Comparison of ENCODE assay signal across 9 cellular contexts in genomic region chr13:42270857-42271215, GRCh38. TPM values are rescaled to one million over a fixed set of nuclear protein-coding genes. Genes with fewer than 3 reads are reported as not detected.
A peak's percentile ranks its signal among the peaks of the same experiment; 100 is the strongest.
DNase-seq lines count a peak whose midpoint lies in the region; ATAC-seq and TF ChIP-seq lines count a peak whose summit lies in the region.
"Had no signal": no experiment of that assay in that cellular context is flagged by ENCODE, and none has a peak within 500 bp of the region (broad histone marks: within the 10 kb centered on the region; RNA-seq: fewer than 3 reads in every experiment).

No MANE protein-coding gene starts in this region.

- H3K36me3 Mint-ChIP-seq in central memory CD8-positive, alpha-beta T cell (ENCODE audit: insufficient read depth), result peaks cover 19% of the 10 kb centered on the region
- peaks cover 0 to 5% of the 10 kb centered on the region in 2 donors for H3K36me3 Mint-ChIP-seq in naive B cell

- peaks cover 50% of the 10 kb centered on the region for H3K4me1 Mint-ChIP-seq in central memory CD8-positive, alpha-beta T cell
- peaks cover 37 to 51% (median 49%) of the 10 kb centered on the region in 3 donors for H3K4me1 Mint-ChIP-seq in naive B cell

- peak overlapping the region; percentile 72 for H3K4me3 ChIP-seq in AG04450 (ENCODE audit: low read depth, low read length)
- H3K4me3 ChIP-seq in HUES6 (ENCODE audit: low read depth, low read length), result peak overlapping the region; percentile 95

- H3K4me3 Mint-ChIP-seq in central memory CD8-positive, alpha-beta T cell, result peak overlapping the region; percentile 94
- H3K4me3 Mint-ChIP-seq in naive B cell, result peak overlapping the region; percentile 52 to 99 (median 95)

- peak overlapping the region; percentile 77 for H3K9ac ChIP-seq in HUES6 (ENCODE audit: low read length)

- DNase-seq in AG04450 (ENCODE audit: low read depth, low spot score) (no peak), naive B cell (no peak), SK-N-DZ (ENCODE audit: low spot score) (no peak), NCI-H69 (lab: John Stamatoyannopoulos, UW) (no peak)
- DNase-seq in central memory CD8-positive, alpha-beta T cell (ENCODE audit: low spot score in 2 of 2), result no peak
- DNase-seq: activated CD8-positive, alpha-beta memory T cell treated with anti-CD3 and anti-CD28 coated beads, Interleukin-2, amount 50 U/mL, for 4 hours had no signal

- no peaks in the 10 kb centered on the region for H3K36me3 ChIP-seq in HUES6 (ENCODE audit: control insufficient read depth, insufficient read depth, low read length)

- H3K27me3 Mint-ChIP-seq in central memory CD8-positive, alpha-beta T cell, result no peaks in the 10 kb centered on the region
- peaks cover 0 to 6% (median 0%) of the 10 kb centered on the region in 3 donors for H3K27me3 Mint-ChIP-seq in naive B cell

- no peaks in the 10 kb centered on the region for H3K9me3 Mint-ChIP-seq in central memory CD8-positive, alpha-beta T cell
- peaks cover 0 to 4% (median 3%) of the 10 kb centered on the region in 7 donors for H3K9me3 Mint-ChIP-seq in naive B cell

- H3K9me3 ChIP-seq in AG04450 (ENCODE audit: control insufficient read depth, insufficient read depth, low read length), result no peaks in the 10 kb centered on the region; the same call in 1 of the 2 replicates
- peaks cover 16% of the 10 kb centered on the region; the same call in 1 of the 2 replicates for H3K9me3 ChIP-seq in HUES6 (ENCODE audit: control insufficient read depth, insufficient read depth, low read depth, low read length)

- TF ChIP-seq CTCF in AG04450 (IDR thresholded peaks at IDR 0.05; ENCODE audit: low read depth, low read length), result no peak

- H3K27ac ChIP-seq in AG04450 (ENCODE audit: low read depth, low read length) (no peak overlapping the region), HUES6 (ENCODE audit: low read depth, low read length) (no peak overlapping the region)

- peaks cover 14% of the 10 kb centered on the region for H3K4me1 ChIP-seq in HUES6 (ENCODE audit: control insufficient read depth, insufficient read depth, low read length)

- CTCF ChIA-PET in AG04450 (lab: Charles Lee), result no interaction called here

- peak overlapping the region; percentile 95 for H3K27ac Mint-ChIP-seq in central memory CD8-positive, alpha-beta T cell (ENCODE audit: low read depth)
- peak overlapping the region; percentile 96 to 100 (median 98) for H3K27ac Mint-ChIP-seq in naive B cell

- POLR2A ChIA-PET in AG04450 (lab: Yijun Ruan, JAX), result interaction anchor here (1.4 kb wide), 1 partner anchor 12 kb away, joined by 3 read pairs; no protein-coding TSS in a partner anchor

- H3K27me3 ChIP-seq in AG04450 (ENCODE audit: control insufficient read depth, insufficient read depth, low read length) (no peaks in the 10 kb centered on the region), HUES6 (ENCODE audit: control insufficient read depth, insufficient read depth, low read length) (no peaks in the 10 kb centered on the region)

- ATAC-seq in central memory CD8-positive, alpha-beta T cell (replicated peaks; ENCODE audit: extremely low read depth, poor library complexity, severe bottlenecking), result no peak
- ATAC-seq in naive B cell (ENCODE audit: low read depth in 2 of 2) (no peak), HG03432 (IDR thresholded peaks at IDR 0.05; ENCODE audit: unreplicated experiment) (no peak), GM18520 (IDR thresholded peaks at IDR 0.05; ENCODE audit: unreplicated experiment) (no peak)

RNA-seq across cellular contexts. Expression of gene AKAP11, which starts 1.1 kb away (rescaled TPM):
- polyA plus RNA-seq in AG04450 (2011; rRNA removed) (21.6 and 29.8 TPM in 2 replicates), naive B cell (ENCODE audit: low read depth in 6 of 6) (1 to 10 TPM; 3.7 to 6.4 (median 5.2) TPM)
- 23.1 and 44.0 TPM in 2 replicates for polyA minus RNA-seq in AG04450 (2011; rRNA and poly(A)+ RNA removed)
- 16.5 and 16.7 TPM in 2 replicates for polyA plus RNA-seq in SK-N-DZ (2014; cell fraction: cytosol; rRNA removed)
- polyA plus RNA-seq in SK-N-DZ (2014; cell fraction: nucleus; rRNA removed), result 11.9 and 15.9 TPM in 2 replicates
